8 cellular contexts compared by ENCODE assay signal in genomic region chr1:154975409-154976205, GRCh38. TPM values are rescaled to one million over a fixed set of nuclear protein-coding genes. Genes with fewer than 3 reads are reported as not detected.
DNase-seq lines count a peak whose midpoint lies in the region; TF ChIP-seq lines count a peak whose summit lies in the region.

No MANE protein-coding gene starts in this region.

- peak overlapping the region; percentile 75 to 92 (median 84) for H3K4me3 ChIP-seq in subcutaneous abdominal adipose tissue (ENCODE audit: low read depth in 1 of 5, low read length in 5 of 5)

- no peak for TF ChIP-seq CTCF in VCaP (conservative IDR thresholded peaks at IDR 0.05)

- H3K27ac ChIP-seq in VCaP, result peak overlapping the region; percentile 94
- peak overlapping the region; percentile 97 for H3K27ac ChIP-seq in subcutaneous abdominal adipose tissue (ENCODE audit: low read depth, low read length)

- DNase-seq in C1 segment of cervical spinal cord (lab: John Stamatoyannopoulos, UW) (peak in 8 of 14 donors; percentile 9 to 47 (median 22)), HK-2 (ENCODE audit: unreplicated experiment) (peak; percentile 54), ecto neural progenitor cell (ENCODE audit: low spot score) (peak; percentile 68), mucosa of gallbladder (ENCODE audit: low spot score) (peak; percentile 57), NCI-H524 treated with DMSO at 0.1 percent for 48 hours (lab: John Stamatoyannopoulos, UW) (no peak), DMS153 treated with DMSO at 0.1 percent for 48 hours (lab: John Stamatoyannopoulos, UW; ENCODE audit: unreplicated experiment) (no peak)

- H3K36me3 ChIP-seq in subcutaneous abdominal adipose tissue (ENCODE audit: control insufficient read depth in 5 of 5, insufficient read depth in 5 of 5, low read length in 5 of 5), result peaks cover 5 to 16% (median 12%) of the 10 kb centered on the region in 5 donors

- peaks cover 0 to 2% (median 0%) of the 10 kb centered on the region in 5 donors for H3K9me3 ChIP-seq in subcutaneous abdominal adipose tissue (ENCODE audit: control insufficient read depth in 5 of 5, low read length in 5 of 5)

- peaks cover 29 to 49% (median 45%) of the 10 kb centered on the region in 5 donors for H3K4me1 ChIP-seq in subcutaneous abdominal adipose tissue (ENCODE audit: control insufficient read depth in 5 of 5, insufficient read depth in 5 of 5, low read length in 5 of 5)

- H3K27me3 ChIP-seq in subcutaneous abdominal adipose tissue (ENCODE audit: control insufficient read depth in 5 of 5, insufficient read depth in 4 of 5, low read length in 5 of 5), result peaks cover 0 to 11% (median 0%) of the 10 kb centered on the region in 5 donors

- H3K9ac ChIP-seq in subcutaneous abdominal adipose tissue (ENCODE audit: low read length in 5 of 5), result peak overlapping the region; percentile 74 to 100 (median 86)

RNA-seq across cellular contexts. Expression of gene CKS1B, which starts 1.1 kb away (rescaled TPM):
- total RNA-seq in mucosa of gallbladder, result 27.1 TPM

RNA-seq across cellular contexts. Expression of gene SHC1, which starts 5.1 kb away (rescaled TPM):
- total RNA-seq in mucosa of gallbladder, result 123 TPM

RNA-seq across cellular contexts. Expression of gene FLAD1, which starts 7.5 kb away (rescaled TPM):
- 37.9 TPM for total RNA-seq in mucosa of gallbladder

RNA-seq across cellular contexts. Expression of gene PYGO2, which starts 14.0 kb away (rescaled TPM):
- 54.5 TPM for total RNA-seq in mucosa of gallbladder

RNA-seq across cellular contexts. Expression of gene LENEP, which starts 17.8 kb away (rescaled TPM):
- total RNA-seq in mucosa of gallbladder, result not detected

Comparison
In these comparisons a context has a peak if more than half of its experiments do, and no peak if none do; other contexts are left out.
1. DNase-seq: peak in C1 segment of cervical spinal cord (8 of 14), HK-2 (single experiment), ecto neural progenitor cell (single experiment) and mucosa of gallbladder (single experiment); none in NCI-H524 treated with DMSO at 0.1 percent for 48 hours (single experiment) and DMS153 treated with DMSO at 0.1 percent for 48 hours (single experiment).